16 cellular contexts compared by ENCODE assay signal in genomic region chr11:394858-395655, GRCh38. TPM values are rescaled to one million over a fixed set of nuclear protein-coding genes. Genes with fewer than 3 reads are reported as not detected.
DNase-seq lines count a peak whose midpoint lies in the region; ATAC-seq, FAIRE-seq and TF ChIP-seq lines count a peak whose summit lies in the region.
"Had no signal": no experiment of that assay in that cellular context is flagged by ENCODE, and none has a peak within 500 bp of the region (broad histone marks: within the 10 kb centered on the region; RNA-seq: fewer than 3 reads in every experiment).

No MANE protein-coding gene starts in this region.

- H3K27ac ChIP-seq in HEK293 (ENCODE audit: extremely low read depth, low read depth, low read length) (peak overlapping the region; percentile 73; the same call in 1 of the 2 replicates), astrocyte (ENCODE audit: low read depth, low read length) (no peak overlapping the region), small intestine (ENCODE audit: low read depth in 1 of 2, low read length in 1 of 2) (peak overlapping the region; percentile 91 to 95)

- H3K4me1 ChIP-seq in HEK293 (ENCODE audit: control insufficient read depth, insufficient read depth, low read length): no peaks in the 10 kb centered on the region; the same call in 1 of the 2 replicates
- peaks cover 34% of the 10 kb centered on the region for H3K4me1 ChIP-seq in astrocyte (ENCODE audit: insufficient read depth, low read length)
- H3K4me1 ChIP-seq in small intestine (ENCODE audit: control insufficient read depth in 2 of 2, insufficient read depth in 1 of 2, low read depth in 1 of 2, low read length in 1 of 2): no peaks in the 10 kb centered on the region

- H3K4me1 Mint-ChIP-seq in astrocyte (ENCODE audit: low read depth, unreplicated experiment): no peaks in the 10 kb centered on the region
- H3K4me1 Mint-ChIP-seq: activated naive CD4-positive, alpha-beta T cell treated with anti-CD3 and anti-CD28 coated beads, Interleukin-2, amount 10 ng/mL, durations not matched to agents 7 days and 5 days had no signal

- H3K4me3 ChIP-seq in HEK293 (ENCODE audit: low read depth, low read length) (peak overlapping the region; percentile 33), astrocyte (ENCODE audit: insufficient read depth, low read depth, low read length) (no peak overlapping the region), small intestine (ENCODE audit: low read depth in 1 of 2, low read length in 2 of 2) (peak overlapping the region; percentile 32 to 74)

- H3K79me2 ChIP-seq in astrocyte (ENCODE audit: insufficient read depth, low read length): no peaks in the 10 kb centered on the region

- no peak for DNase-seq in astrocyte (ENCODE audit: low read depth)
- DNase-seq in left colon: no peak
- DNase-seq in small intestine: no peak
- no peak for DNase-seq in DMS153 (lab: John Stamatoyannopoulos, UW)
- no peak for DNase-seq in SKM-1 (lab: John Stamatoyannopoulos, UW; ENCODE audit: unreplicated experiment)
- DNase-seq: activated CD8-positive, alpha-beta memory T cell treated with anti-CD3 and anti-CD28 coated beads for 24 hours; activated naive CD4-positive, alpha-beta T cell treated with anti-CD3 and anti-CD28 coated beads, Interleukin-2, amount 10 ng/mL, durations not matched to agents 7 days and 5 days; NCI-H2227 treated with DMSO at 0.1 percent for 48 hours; stimulated activated CD4-positive, alpha-beta T cell treated with anti-CD3 and anti-CD28 coated beads, Interleukin-2, amount 100 ng/mL, for 48 hours; stimulated activated naive CD4-positive, alpha-beta T cell treated with Interleukin-2 at 50 U/mL for 16 hours had no signal

- ATAC-seq in left colon: peak; percentile 16
- no peak for ATAC-seq in GM18909 (IDR thresholded peaks at IDR 0.05; ENCODE audit: poor library complexity, unreplicated experiment)
- ATAC-seq in GM19324 (IDR thresholded peaks at IDR 0.05; ENCODE audit: low FRiP score, unreplicated experiment): no peak

- H3K36me3 Mint-ChIP-seq in astrocyte (ENCODE audit: low read depth, unreplicated experiment): no peaks in the 10 kb centered on the region
- H3K36me3 Mint-ChIP-seq: CD14-positive monocyte had no signal

- intact Hi-C loops in left colon (cut with DNase I, micrococcal nuclease): no loop called here

- no peak for TF ChIP-seq CTCF in HEK293 (tag by site-specific recombination; IDR thresholded peaks at IDR 0.05)
- no peak for TF ChIP-seq CTCF in astrocyte (IDR thresholded peaks at IDR 0.05; ENCODE audit: insufficient read depth, low read depth, low read length)

- no peaks in the 10 kb centered on the region for H3K27me3 Mint-ChIP-seq in astrocyte (ENCODE audit: low read depth, unreplicated experiment)

- no peak overlapping the region for H3K9ac ChIP-seq in astrocyte (ENCODE audit: low read length)

- POLR2A ChIA-PET in HEK293 (lab: Yijun Ruan, JAX): no interaction called here

- peaks cover 0 to 34% of the 10 kb centered on the region in 2 experiments; a peak in 1 of 3 replicates for H3K36me3 ChIP-seq in HEK293 (ENCODE audit: control insufficient read depth in 2 of 2, insufficient read depth in 1 of 2, low read length in 2 of 2)
- no peaks in the 10 kb centered on the region for H3K36me3 ChIP-seq in astrocyte (ENCODE audit: insufficient read depth, low read length)
- H3K36me3 ChIP-seq in small intestine (ENCODE audit: control insufficient read depth in 2 of 2, insufficient read depth in 2 of 2, low read length in 2 of 2): peaks cover 0 to 11% of the 10 kb centered on the region in 2 donors

- 21 to 61% (median 40%) methylated on average over 24 to 25 of the region's 25 CpGs for WGBS in small intestine, 3 donors

- no peak overlapping the region for H3K27ac Mint-ChIP-seq in astrocyte (ENCODE audit: unreplicated experiment)
- H3K27ac Mint-ChIP-seq: activated naive CD4-positive, alpha-beta T cell treated with anti-CD3 and anti-CD28 coated beads, Interleukin-2, amount 10 ng/mL, durations not matched to agents 7 days and 5 days; CD14-positive monocyte had no signal

- H3K4me2 ChIP-seq in astrocyte (ENCODE audit: low read length): peak overlapping the region; percentile 59

- H3K9me3 Mint-ChIP-seq in astrocyte (ENCODE audit: unreplicated experiment): peaks cover 5% of the 10 kb centered on the region

- CTCF ChIA-PET in HEK293 (lab: Yijun Ruan, JAX): no interaction called here

- H3K9me3 ChIP-seq in HEK293 (ENCODE audit: control insufficient read depth, insufficient read depth, low read depth, low read length) (no peaks in the 10 kb centered on the region), astrocyte (ENCODE audit: insufficient read depth, low read depth, low read length) (no peaks in the 10 kb centered on the region), small intestine (ENCODE audit: control insufficient read depth, low read depth) (no peaks in the 10 kb centered on the region)

- H4K20me1 ChIP-seq in astrocyte (ENCODE audit: insufficient read depth, low read length): no peaks in the 10 kb centered on the region

- H3K27me3 ChIP-seq in astrocyte (ENCODE audit: insufficient read depth, low read length) (peaks cover 5% of the 10 kb centered on the region), small intestine (ENCODE audit: control insufficient read depth in 2 of 2, insufficient read depth in 2 of 2, low read length in 2 of 2) (peaks cover 0 to 2% of the 10 kb centered on the region in 2 donors)

- no peak for FAIRE-seq in astrocyte (lab: Jason Lieb, UNC)
- no peak for FAIRE-seq in small intestine (lab: Jason Lieb, UNC)
- FAIRE-seq: islet of Langerhans had no signal

- no peak overlapping the region for H2AFZ ChIP-seq in astrocyte (ENCODE audit: low read depth, low read length)

- no peak overlapping the region for H3K4me3 Mint-ChIP-seq in astrocyte (ENCODE audit: unreplicated experiment)
- H3K4me3 Mint-ChIP-seq: activated naive CD4-positive, alpha-beta T cell treated with anti-CD3 and anti-CD28 coated beads, Interleukin-2, amount 10 ng/mL, durations not matched to agents 7 days and 5 days; CD14-positive monocyte had no signal

TF ChIP-seq in HEK293, 187 proteins besides CTCF, POLR2A, EP300 and RAD21:
- TF ChIP-seq GLIS2 (tag by site-specific recombination; IDR thresholded peaks at IDR 0.05): peak; percentile 35; the same call in 1 of the 2 replicates
- TF ChIP-seq MYNN (tag by site-specific recombination; IDR thresholded peaks at IDR 0.05; ENCODE audit: borderline replicate concordance): no peak

RNA-seq across cellular contexts. Expression of gene PKP3, which starts 1.0 kb away (rescaled TPM):
- total RNA-seq in astrocyte (1.1 and 2.1 TPM in 2 replicates), left colon (100 to 1,000 TPM; 168 to 194 TPM)
- polyA plus RNA-seq in small intestine: 100 to 1,000 TPM in 2 of 3 donors, 10 to 100 TPM in 1; 97.0 to 152 (median 125) TPM
- polyA plus RNA-seq: CD14-positive monocyte had no signal

RNA-seq across cellular contexts. Expression of gene SIGIRR, which starts 19.7 kb away (rescaled TPM):
- total RNA-seq in astrocyte: 6.2 and 7.2 TPM in 2 replicates
- 100 to 1,000 TPM; 123 to 152 TPM for total RNA-seq in left colon
- polyA plus RNA-seq in small intestine: 100 to 1,000 TPM in 2 of 3 donors, 10 to 100 TPM in 1; 96.1 to 219 (median 215) TPM

RNA-seq across cellular contexts. Expression of gene B4GALNT4, which starts 25.8 kb away (rescaled TPM):
- total RNA-seq in astrocyte (64.6 and 68.5 TPM in 2 replicates), left colon (1 to 10 TPM; 2.4 to 3.3 TPM)
- 10 to 100 TPM in 1 of 3 donors, 1 to 10 TPM in 2; 4.5 to 23.8 (median 5.7) TPM for polyA plus RNA-seq in small intestine
- polyA plus RNA-seq: CD14-positive monocyte had no signal

RNA-seq across cellular contexts. Expression of gene ANO9, which starts 46.8 kb away (rescaled TPM):
- 0.82 and 1.9 TPM in 2 replicates for total RNA-seq in astrocyte
- total RNA-seq in left colon: 100 to 1,000 TPM; 141 to 180 TPM
- polyA plus RNA-seq in small intestine: 100 to 1,000 TPM in 2 of 3 donors, 10 to 100 TPM in 1; 84.7 to 363 (median 279) TPM
- total RNA-seq: chondrocyte had no signal

RNA-seq across cellular contexts. Expression of gene PTDSS2, which starts 55.0 kb away (rescaled TPM):
- 40.3 and 47.3 TPM in 2 replicates for total RNA-seq in astrocyte
- total RNA-seq in left colon: 10 to 100 TPM; 23.3 to 27.4 TPM
- polyA plus RNA-seq in small intestine: 10 to 100 TPM in 2 of 3 donors, 1 to 10 TPM in 1; 9.5 to 20.3 (median 10.5) TPM

Comparison
In these comparisons a context has a peak if more than half of its experiments do, and no peak if none do; other contexts are left out.
1. RNA of gene PKP3, which starts 1.0 kb away (total RNA-seq): 168 to 194 TPM in left colon; 1.1 to 2.1 TPM in astrocyte; every median in the first group is over 10 times any median in the second.
2. RNA of gene SIGIRR, which starts 19.7 kb away (total RNA-seq): 123 to 152 TPM in left colon; 6.2 to 7.2 TPM in astrocyte; every median in the first group is over 10 times any median in the second.
3. RNA of gene B4GALNT4, which starts 25.8 kb away (total RNA-seq): 64.6 to 68.5 TPM in astrocyte; 2.4 to 3.3 TPM in left colon; every median in the first group is over 10 times any median in the second.